Comparison of ENCODE assay signal across 8 cellular contexts in genomic region chr18:59056706-59057492, GRCh38.
DNase-seq lines count a peak whose midpoint lies in the region; ATAC-seq, FAIRE-seq and TF ChIP-seq lines count a peak whose summit lies in the region.

No MANE protein-coding gene starts in this region.

- CTCF ChIA-PET in activated B cell treated with CpG ODN at 0.5 μM for 24 hours (lab: Charles Lee) = interaction anchor here (0.6 to 3.5 kb wide), 18 partner anchors 9 to 283 kb away, joined by 3 to 60 read pairs (median 4); partner anchors contain the start of gene ZNF532

- peak; percentile 95 for ATAC-seq in activated B cell treated with CpG ODN at 0.5 μM for 24 hours (ENCODE audit: low read depth)
- peak; percentile 85 for ATAC-seq in esophagus mucosa
- no peak for ATAC-seq in HG02763 (IDR thresholded peaks at IDR 0.05; ENCODE audit: unreplicated experiment)

- TF ChIP-seq CTCF in activated B cell treated with CpG ODN at 0.5 μM for 24 hours (IDR thresholded peaks at IDR 0.05) = no peak

- POLR2A ChIA-PET in activated B cell treated with CpG ODN at 0.5 μM for 24 hours (lab: Charles Lee) = interaction anchor here (1.0 to 1.5 kb wide), 3 partner anchors 17 to 276 kb away, joined by 3 to 7 read pairs (median 3); no protein-coding TSS in a partner anchor

- H3K27me3 Mint-ChIP-seq in activated B cell treated with CpG ODN at 0.5 μM for 24 hours = no peaks in the 10 kb centered on the region

- intact Hi-C loops in activated B cell treated with CpG ODN at 0.5 μM for 24 hours (cut with micrococcal nuclease) = loop anchor here (1.0 to 5.0 kb wide), 7 partner anchors 13 to 276 kb away; no protein-coding TSS in a partner anchor

- no peak for TF ChIP-seq POLR2A in H54 (IDR thresholded peaks at IDR 0.05; ENCODE audit: low read depth, low read length)

- no peaks in the 10 kb centered on the region for H3K9me3 Mint-ChIP-seq in activated B cell treated with CpG ODN at 0.5 μM for 24 hours

- H3K4me3 Mint-ChIP-seq in activated B cell treated with CpG ODN at 0.5 μM for 24 hours = no peak overlapping the region

- H3K27ac Mint-ChIP-seq in activated B cell treated with CpG ODN at 0.5 μM for 24 hours = peak overlapping the region; percentile 37

- FAIRE-seq in H54 (lab: Jason Lieb, UNC) = peak; percentile 61

- H3K36me3 Mint-ChIP-seq in activated B cell treated with CpG ODN at 0.5 μM for 24 hours (ENCODE audit: low read depth) = no peaks in the 10 kb centered on the region

- DNase-seq in ELF-1 (ENCODE audit: low read depth, low spot score) (peak; percentile 82), H54 (ENCODE audit: insufficient read length, low spot score) (peak; percentile 40), NCI-H2107 (lab: John Stamatoyannopoulos, UW) (peak; percentile 83), activated B cell treated with CpG ODN at 0.5 μM for 24 hours (peak; percentile 72), myocyte (ENCODE audit: low read depth) (peak; percentile 74)
- DNase-seq in activated effector memory CD4-positive, alpha-beta T cell treated with anti-CD3 and anti-CD28 coated beads, Interleukin-2, amount 50 U/mL, for 16 hours = no peak

- H3K4me1 Mint-ChIP-seq in activated B cell treated with CpG ODN at 0.5 μM for 24 hours = peaks cover 10% of the 10 kb centered on the region
